29 cellular contexts compared by ENCODE assay signal in genomic region chr9:113538646-113539430, GRCh38.
DNase-seq lines count a peak whose midpoint lies in the region; ATAC-seq and TF ChIP-seq lines count a peak whose summit lies in the region.
"Had no signal": no experiment of that assay in that cellular context is flagged by ENCODE, and none has a peak within 500 bp of the region (broad histone marks: within the 10 kb centered on the region; RNA-seq: fewer than 3 reads in every experiment).

No MANE protein-coding gene starts in this region.

- peaks cover 38 to 100% (median 75%) of the 10 kb centered on the region in 9 donors for H3K4me1 ChIP-seq in heart right ventricle

- H3K27ac Mint-ChIP-seq in neural crest cell (ENCODE audit: unreplicated experiment): peak overlapping the region; percentile 87
- H3K27ac Mint-ChIP-seq: type B pancreatic cell had no signal

- H3K27me3 ChIP-seq in heart right ventricle: no peaks in the 10 kb centered on the region
- H3K27me3 ChIP-seq: BE2C, neutrophil, Peyer's patch, SJCRH30, stomach had no signal

- H3K4me3 ChIP-seq in heart right ventricle: no peak overlapping the region
- H3K4me3 ChIP-seq: Peyer's patch, psoas muscle, SJCRH30, stomach had no signal

- WGBS in heart right ventricle, 2 donors: 90 to 91% methylated on average over 15 of the region's 15 CpGs

- H3K36me3 Mint-ChIP-seq in neural crest cell (ENCODE audit: low read depth): peaks cover 6% of the 10 kb centered on the region
- H3K36me3 Mint-ChIP-seq: type B pancreatic cell had no signal

- no peaks in the 10 kb centered on the region for H3K9me3 ChIP-seq in heart right ventricle
- H3K9me3 ChIP-seq: BE2C, neutrophil, Peyer's patch, psoas muscle, SJCRH30, stomach had no signal

- intact Hi-C loops in heart right ventricle (cut with DNase I) (loop anchor here in 1 of 10 donors (5.0 kb wide), 1 partner anchor 33 kb away; no protein-coding TSS in a partner anchor), left ventricle myocardium superior (cut with micrococcal nuclease) (no loop called here)

- no peaks in the 10 kb centered on the region for H3K27me3 Mint-ChIP-seq in neural crest cell (ENCODE audit: low read depth)

- H3K36me3 ChIP-seq in heart right ventricle: peaks cover 0 to 84% (median 17%) of the 10 kb centered on the region in 9 donors
- H3K36me3 ChIP-seq: neutrophil, SJCRH30, WERI-Rb-1 had no signal

- no peak for TF ChIP-seq CTCF in heart right ventricle (IDR thresholded peaks at IDR 0.05)
- TF ChIP-seq CTCF in neural crest cell (conservative IDR thresholded peaks at IDR 0.05): no peak

- no peak for ATAC-seq in heart right ventricle
- ATAC-seq in left ventricle myocardium superior: no peak
- ATAC-seq in GM18502 (IDR thresholded peaks at IDR 0.05; ENCODE audit: poor library complexity, unreplicated experiment): no peak
- ATAC-seq: psoas muscle had no signal

- peaks cover 66% of the 10 kb centered on the region for H3K4me1 Mint-ChIP-seq in neural crest cell

- no peak overlapping the region for H3K4me3 Mint-ChIP-seq in neural crest cell
- H3K4me3 Mint-ChIP-seq: H9, type B pancreatic cell had no signal

- no peak for DNase-seq in heart right ventricle
- DNase-seq in left ventricle myocardium superior: no peak
- DNase-seq in globus pallidus (ENCODE audit: low spot score): peak; percentile 45
- no peak for DNase-seq in neural crest cell (ENCODE audit: low read depth, low spot score)
- DNase-seq in NCI-H1436 treated with DMSO at 0.1 percent for 48 hours (lab: John Stamatoyannopoulos, UW): no peak
- DNase-seq in effector CD4-positive, alpha-beta T cell: no peak
- DNase-seq in NOMO-1 treated with dmso at 0.1 percent for 144 hours (lab: John Stamatoyannopoulos, UW; ENCODE audit: unreplicated experiment): no peak
- DNase-seq: ACHN; activated CD4-positive, alpha-beta T cell treated with anti-CD3 and anti-CD28 coated beads for 48 hours; activated CD8-positive, alpha-beta memory T cell treated with anti-CD3 and anti-CD28 coated beads for 24 hours; activated gamma-delta T cell treated with Interleukin-2 at 50 U/mL for 16 hours; BE2C; DMS153; glutamatergic neuron; H9; IMR-90; mammary epithelial cell; NCI-H187 treated with DMSO at 0.1 percent for 48 hours; NCI-H526 treated with DMSO at 0.1 percent for 48 hours; psoas muscle; SJCRH30; stomach; T1000; WERI-Rb-1 had no signal

- H3K27ac ChIP-seq in heart right ventricle: peak overlapping the region in 7 of 10 donors; percentile 73 to 91 (median 86)
- H3K27ac ChIP-seq: epithelial cell of prostate, neutrophil, psoas muscle, SJCRH30, WERI-Rb-1 had no signal

- H3K9me3 Mint-ChIP-seq in neural crest cell: no peaks in the 10 kb centered on the region
- H3K9me3 Mint-ChIP-seq: H9, type B pancreatic cell had no signal
